24 cellular contexts compared by ENCODE assay signal in the genomic region with DNA sequence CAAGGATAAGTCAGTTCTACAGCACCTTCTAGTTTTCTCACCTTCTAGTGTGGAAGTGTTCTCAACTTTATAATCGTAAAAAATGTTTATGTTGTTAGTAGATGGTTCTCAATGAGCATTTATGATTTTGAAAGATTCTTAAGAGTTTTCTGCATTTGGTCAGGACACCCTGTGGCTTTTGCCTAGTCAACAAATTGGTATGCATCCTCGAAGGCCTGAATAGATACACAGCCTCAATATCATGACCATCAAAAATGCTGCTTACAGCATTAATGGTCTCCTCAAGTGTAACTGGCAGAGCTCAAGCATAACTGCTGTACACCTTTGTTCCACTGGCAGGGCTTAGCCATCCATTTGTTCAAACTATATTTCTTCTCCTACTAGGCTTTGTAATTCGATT.
DNase-seq lines count a peak whose midpoint lies in the region; ATAC-seq, FAIRE-seq and TF ChIP-seq lines count a peak whose summit lies in the region.
"Had no signal": no experiment of that assay in that cellular context is flagged by ENCODE, and none has a peak within 500 bp of the region (broad histone marks: within the 10 kb centered on the region; RNA-seq: fewer than 3 reads in every experiment).

No MANE protein-coding gene starts in this region.

- intact Hi-C loops in CD4-positive, alpha-beta memory T cell (cut with micrococcal nuclease) = loop anchor here (5.0 kb wide), 1 partner anchor 228 kb away; no protein-coding TSS in a partner anchor
- intact Hi-C loops in dorsolateral prefrontal cortex (cut with DNase I) = loop anchor here in 1 of 2 donors (5.0 to 10.0 kb wide), 2 partner anchors 104 to 427 kb away; partner anchors contain the start of gene MGAT4A

- POLR2A ChIA-PET in CD4-positive, alpha-beta memory T cell (lab: Charles Lee; ENCODE audit: partially characterized antibody) = interaction anchor here (0.9 to 1.2 kb wide), 2 partner anchors 109 to 190 kb away, joined by 3 to 4 read pairs; partner anchors contain the start of gene MGAT4A

- TF ChIP-seq CTCF in AG10803 (conservative IDR thresholded peaks at IDR 0.05; ENCODE audit: low read length) = no peak
- no peak for TF ChIP-seq CTCF in astrocyte (IDR thresholded peaks at IDR 0.05; ENCODE audit: insufficient read depth, low read depth, low read length)
- TF ChIP-seq CTCF in foreskin fibroblast (IDR thresholded peaks at IDR 0.05; ENCODE audit: low read depth, low read length) = no peak
- TF ChIP-seq CTCF in dorsolateral prefrontal cortex (IDR thresholded peaks at IDR 0.05 in 54 of 56, conservative IDR thresholded peaks at IDR 0.05 in 2 of 56; ENCODE audit: low read depth in 1 of 56, partially characterized antibody in 56 of 56) = no peak

- H3K4me1 ChIP-seq in astrocyte (ENCODE audit: insufficient read depth, low read length) = no peaks in the 10 kb centered on the region
- H3K4me1 ChIP-seq in CD4-positive, alpha-beta memory T cell (ENCODE audit: insufficient read depth, low read length) = peaks cover 24% of the 10 kb centered on the region
- H3K4me1 ChIP-seq: SJCRH30 had no signal

- H3K9me3 Mint-ChIP-seq in astrocyte (ENCODE audit: unreplicated experiment) = no peaks in the 10 kb centered on the region
- H3K9me3 Mint-ChIP-seq in CD4-positive, alpha-beta memory T cell = peaks cover 0 to 2% (median 0%) of the 10 kb centered on the region in 8 donors
- H3K9me3 Mint-ChIP-seq in natural killer cell treated with Interleukin-12 subunit alpha and Interleukin-12 subunit beta and Interleukin-15 and Interleukin-18, amount 100 ng/mL, for 72 hours = no peaks in the 10 kb centered on the region
- H3K9me3 Mint-ChIP-seq: activated naive CD8-positive, alpha-beta T cell treated with anti-CD3 and anti-CD28 coated beads, Interleukin-2, amount 10 ng/mL, durations not matched to agents 7 days and 5 days; activated T-helper 2 cell treated with anti-CD3 and anti-CD28 coated beads, Interferon-gamma antibody, Interleukin-2, Interleukin-4, amounts not matched to agents 10 μg/mL and 5 μg/mL and 100 μg/mL, durations not matched to agents 14 hours and 24 hours and 36 hours; H9; IgD-negative memory B cell; neural crest cell; stimulated activated naive CD8-positive, alpha-beta T cell treated with anti-CD3 and anti-CD28 coated beads, Interleukin-15, Interleukin-2, amounts not matched to agents 100 ng/mL and 50 ng/mL, for 24 hours; T-helper 1 cell treated with Interleukin-12 subunit alpha and Interleukin-12 subunit beta and Interleukin-4 antibody, amounts not matched to agents 30 μg/mL and 1 μg/mL, for 36 hours had no signal

- FAIRE-seq in astrocyte (lab: Jason Lieb, UNC) = no peak

- peaks cover 4% of the 10 kb centered on the region for H3K27me3 Mint-ChIP-seq in astrocyte (ENCODE audit: low read depth, unreplicated experiment)
- H3K27me3 Mint-ChIP-seq in CD4-positive, alpha-beta memory T cell = peaks cover 0 to 2% of the 10 kb centered on the region in 2 donors
- peaks cover 20 to 29% of the 10 kb centered on the region in 2 donors for H3K27me3 Mint-ChIP-seq in natural killer cell treated with Interleukin-12 subunit alpha and Interleukin-12 subunit beta and Interleukin-15 and Interleukin-18, amount 100 ng/mL, for 72 hours

- H3K4me2 ChIP-seq in astrocyte (ENCODE audit: low read length) = no peak overlapping the region
- H3K4me2 ChIP-seq: PC-9 had no signal

- no peaks in the 10 kb centered on the region for H3K36me3 ChIP-seq in astrocyte (ENCODE audit: insufficient read depth, low read length)
- H3K36me3 ChIP-seq in CD4-positive, alpha-beta memory T cell (ENCODE audit: insufficient read depth, low read length) = no peaks in the 10 kb centered on the region
- H3K36me3 ChIP-seq: heart left ventricle, left ventricle myocardium inferior, SJCRH30, tibial artery had no signal

- H3K27ac Mint-ChIP-seq in astrocyte (ENCODE audit: unreplicated experiment) = no peak overlapping the region
- no peak overlapping the region for H3K27ac Mint-ChIP-seq in CD4-positive, alpha-beta memory T cell
- no peak overlapping the region for H3K27ac Mint-ChIP-seq in natural killer cell treated with Interleukin-12 subunit alpha and Interleukin-12 subunit beta and Interleukin-15 and Interleukin-18, amount 100 ng/mL, for 72 hours
- H3K27ac Mint-ChIP-seq: activated naive CD8-positive, alpha-beta T cell treated with anti-CD3 and anti-CD28 coated beads, Interleukin-2, amount 10 ng/mL, durations not matched to agents 7 days and 5 days; activated T-helper 2 cell treated with anti-CD3 and anti-CD28 coated beads, Interferon-gamma antibody, Interleukin-2, Interleukin-4, amounts not matched to agents 10 μg/mL and 5 μg/mL and 100 μg/mL, durations not matched to agents 14 hours and 24 hours and 36 hours; H9; IgD-negative memory B cell; stimulated activated naive CD8-positive, alpha-beta T cell treated with anti-CD3 and anti-CD28 coated beads, Interleukin-15, Interleukin-2, amounts not matched to agents 100 ng/mL and 50 ng/mL, for 24 hours; T-helper 1 cell treated with Interleukin-12 subunit alpha and Interleukin-12 subunit beta and Interleukin-4 antibody, amounts not matched to agents 30 μg/mL and 1 μg/mL, for 36 hours had no signal

- no peaks in the 10 kb centered on the region for H3K9me3 ChIP-seq in astrocyte (ENCODE audit: insufficient read depth, low read depth, low read length)
- H3K9me3 ChIP-seq in CD4-positive, alpha-beta memory T cell (ENCODE audit: control insufficient read depth in 1 of 2, low read length in 2 of 2) = no peaks in the 10 kb centered on the region
- H3K9me3 ChIP-seq: SJCRH30, tibial artery had no signal

- DNase-seq in AG10803 (ENCODE audit: low read depth) (peak; percentile 48), HS-27A (ENCODE audit: low read depth) (peak; percentile 24), astrocyte (ENCODE audit: low read depth) (peak; percentile 23), foreskin fibroblast (peak; percentile 33 to 69), dorsolateral prefrontal cortex (no peak)
- DNase-seq in CD4-positive, alpha-beta memory T cell = no peak
- DNase-seq in natural killer cell treated with Interleukin-12 subunit alpha and Interleukin-12 subunit beta and Interleukin-15 and Interleukin-18, amount 100 ng/mL, for 72 hours (ENCODE audit: low spot score) = no peak
- DNase-seq: activated CD4-positive, alpha-beta T cell treated with anti-CD3 and anti-CD28 coated beads for 48 hours; activated naive CD8-positive, alpha-beta T cell treated with anti-CD3 and anti-CD28 coated beads, Interleukin-2, amount 10 ng/mL, durations not matched to agents 7 days and 5 days; AML-193; H9; heart left ventricle; left ventricle myocardium inferior; NCI-H748 treated with DMSO at 0.1 percent for 48 hours; SJCRH30; stimulated activated CD4-positive, alpha-beta T cell treated with anti-CD3 and anti-CD28 coated beads, Interleukin-2, amount 100 ng/mL, for 48 hours; tibial artery had no signal

- H3K9ac ChIP-seq in astrocyte (ENCODE audit: low read length) = no peak overlapping the region

- no peak overlapping the region for H3K4me3 Mint-ChIP-seq in astrocyte (ENCODE audit: unreplicated experiment)
- no peak overlapping the region for H3K4me3 Mint-ChIP-seq in CD4-positive, alpha-beta memory T cell
- H3K4me3 Mint-ChIP-seq in natural killer cell treated with Interleukin-12 subunit alpha and Interleukin-12 subunit beta and Interleukin-15 and Interleukin-18, amount 100 ng/mL, for 72 hours = no peak overlapping the region
- H3K4me3 Mint-ChIP-seq: activated naive CD8-positive, alpha-beta T cell treated with anti-CD3 and anti-CD28 coated beads, Interleukin-2, amount 10 ng/mL, durations not matched to agents 7 days and 5 days; H9; IgD-negative memory B cell; neural crest cell; stimulated activated naive CD8-positive, alpha-beta T cell treated with anti-CD3 and anti-CD28 coated beads, Interleukin-15, Interleukin-2, amounts not matched to agents 100 ng/mL and 50 ng/mL, for 24 hours; T-helper 1 cell treated with Interleukin-12 subunit alpha and Interleukin-12 subunit beta and Interleukin-4 antibody, amounts not matched to agents 30 μg/mL and 1 μg/mL, for 36 hours had no signal

- H3K27me3 ChIP-seq in astrocyte (ENCODE audit: insufficient read depth, low read length) (peaks cover 2% of the 10 kb centered on the region), dorsolateral prefrontal cortex (no peaks in the 10 kb centered on the region)
- no peaks in the 10 kb centered on the region for H3K27me3 ChIP-seq in CD4-positive, alpha-beta memory T cell (ENCODE audit: insufficient read depth, low read length)
- H3K27me3 ChIP-seq: heart left ventricle, SJCRH30, tibial artery had no signal

- no peaks in the 10 kb centered on the region for H4K20me1 ChIP-seq in astrocyte (ENCODE audit: insufficient read depth, low read length)

- no peaks in the 10 kb centered on the region for H3K79me2 ChIP-seq in astrocyte (ENCODE audit: insufficient read depth, low read length)

- H3K36me3 Mint-ChIP-seq in astrocyte (ENCODE audit: low read depth, unreplicated experiment) = no peaks in the 10 kb centered on the region
- H3K36me3 Mint-ChIP-seq in CD4-positive, alpha-beta memory T cell = no peaks in the 10 kb centered on the region
- no peaks in the 10 kb centered on the region for H3K36me3 Mint-ChIP-seq in natural killer cell treated with Interleukin-12 subunit alpha and Interleukin-12 subunit beta and Interleukin-15 and Interleukin-18, amount 100 ng/mL, for 72 hours
- H3K36me3 Mint-ChIP-seq: activated naive CD8-positive, alpha-beta T cell treated with anti-CD3 and anti-CD28 coated beads, Interleukin-2, amount 10 ng/mL, durations not matched to agents 7 days and 5 days; IgD-negative memory B cell had no signal

- no peak overlapping the region for H3K27ac ChIP-seq in astrocyte (ENCODE audit: low read depth, low read length)
- no peak overlapping the region for H3K27ac ChIP-seq in CD4-positive, alpha-beta memory T cell (ENCODE audit: low read depth, low read length)
- H3K27ac ChIP-seq in dorsolateral prefrontal cortex = no peak overlapping the region
- H3K27ac ChIP-seq: heart left ventricle, left ventricle myocardium inferior, PC-9, SJCRH30, tibial artery had no signal

- no peak for ATAC-seq in natural killer cell treated with Interleukin-12 subunit alpha and Interleukin-12 subunit beta and Interleukin-15 and Interleukin-18, amount 100 ng/mL, for 72 hours
- no peak for ATAC-seq in HG02970 (IDR thresholded peaks at IDR 0.05; ENCODE audit: low FRiP score, unreplicated experiment)
- ATAC-seq: heart left ventricle had no signal

- CTCF ChIA-PET in CD4-positive, alpha-beta memory T cell (lab: Charles Lee; ENCODE audit: partially characterized antibody) = interaction anchor here (2.3 to 4.6 kb wide), 3 partner anchors 154 to 193 kb away, joined by 4 to 51 read pairs (median 30); no protein-coding TSS in a partner anchor

- peaks cover 12% of the 10 kb centered on the region for H3K4me1 Mint-ChIP-seq in astrocyte (ENCODE audit: low read depth, unreplicated experiment)
- H3K4me1 Mint-ChIP-seq in CD4-positive, alpha-beta memory T cell = peaks cover 17 to 22% (median 20%) of the 10 kb centered on the region in 4 donors
- H3K4me1 Mint-ChIP-seq in natural killer cell treated with Interleukin-12 subunit alpha and Interleukin-12 subunit beta and Interleukin-15 and Interleukin-18, amount 100 ng/mL, for 72 hours (ENCODE audit: low read depth in 2 of 2) = peaks cover 13 to 19% of the 10 kb centered on the region in 2 donors
- H3K4me1 Mint-ChIP-seq: H9 had no signal

- no peak overlapping the region for H2AFZ ChIP-seq in astrocyte (ENCODE audit: low read depth, low read length)
- H2AFZ ChIP-seq: PC-9 had no signal

- H3K4me3 ChIP-seq in AG10803 (ENCODE audit: low read length) (no peak overlapping the region), astrocyte (ENCODE audit: insufficient read depth, low read depth, low read length) (no peak overlapping the region), foreskin fibroblast (ENCODE audit: low read depth in 1 of 2, low read length in 2 of 2) (no peak overlapping the region), dorsolateral prefrontal cortex (no peak overlapping the region)
- H3K4me3 ChIP-seq in CD4-positive, alpha-beta memory T cell (ENCODE audit: low read length in 2 of 2) = no peak overlapping the region
- H3K4me3 ChIP-seq: heart left ventricle, left ventricle myocardium inferior, PC-9, SJCRH30, tibial artery had no signal

Comparison
In these comparisons a context has a peak if more than half of its experiments do, and no peak if none do; other contexts are left out.
1. DNase-seq: peak in AG10803 (single experiment), HS-27A (single experiment), astrocyte (single experiment) and foreskin fibroblast (2 of 2); none in CD4-positive, alpha-beta memory T cell (0 of 5), natural killer cell treated with Interleukin-12 subunit alpha and Interleukin-12 subunit beta and Interleukin-15 and Interleukin-18, amount 100 ng/mL, for 72 hours (single experiment) and dorsolateral prefrontal cortex (0 of 10).